ENCODE assay signal across 11 cellular contexts in genomic region chr14:67335781-67336180, GRCh38. TPM values are rescaled to one million over a fixed set of nuclear protein-coding genes. Genes with fewer than 3 reads are reported as not detected.
DNase-seq lines count a peak whose midpoint lies in the region; ATAC-seq and TF ChIP-seq lines count a peak whose summit lies in the region.
"Had no signal": no experiment of that assay in that cellular context is flagged by ENCODE, and none has a peak within 500 bp of the region (broad histone marks: within the 10 kb centered on the region; RNA-seq: fewer than 3 reads in every experiment).

No MANE protein-coding gene starts in this region.

- H3K4me3 ChIP-seq in OCI-LY7 (ENCODE audit: low read depth, low read length, poor library complexity, severe bottlenecking) (no peak overlapping the region), transverse colon (no peak overlapping the region)
- H3K4me3 ChIP-seq: left lung, SJSA1 had no signal

- H3K27ac Mint-ChIP-seq in activated naive CD8-positive, alpha-beta T cell treated with anti-CD3 and anti-CD28 coated beads, Interleukin-2, amount 50 U/mL, for 24 hours, result no peak overlapping the region
- H3K27ac Mint-ChIP-seq in activated naive CD8-positive, alpha-beta T cell treated with anti-CD3 and anti-CD28 coated beads for 36 hours, result no peak overlapping the region

- CTCF ChIA-PET in OCI-LY7 (lab: Charles Lee; ENCODE audit: unreplicated experiment), result no interaction called here

- H3K9me2 ChIP-seq in OCI-LY7 (ENCODE audit: insufficient read depth, low read length), result no peaks in the 10 kb centered on the region

- POLR2A ChIA-PET in OCI-LY7 (lab: Charles Lee), result no interaction called here

- no peaks in the 10 kb centered on the region for H4K20me1 ChIP-seq in OCI-LY7 (ENCODE audit: insufficient read depth, low read length)

- TF ChIP-seq CTCF in OCI-LY7 (conservative IDR thresholded peaks at IDR 0.05; ENCODE audit: low read length) (peak; percentile 76), transverse colon (IDR thresholded peaks at IDR 0.05) (peak in 3 of 5 experiments; percentile 14 to 36 (median 23))

- no peaks in the 10 kb centered on the region for H3K4me1 ChIP-seq in OCI-LY7 (ENCODE audit: insufficient read depth, low read length, poor library complexity, severe bottlenecking)
- no peaks in the 10 kb centered on the region for H3K4me1 ChIP-seq in transverse colon
- H3K4me1 ChIP-seq: left lung, SJSA1 had no signal

- no peak overlapping the region for H3K4me3 Mint-ChIP-seq in activated naive CD8-positive, alpha-beta T cell treated with anti-CD3 and anti-CD28 coated beads, Interleukin-2, amount 50 U/mL, for 24 hours
- no peak overlapping the region for H3K4me3 Mint-ChIP-seq in activated naive CD8-positive, alpha-beta T cell treated with anti-CD3 and anti-CD28 coated beads for 36 hours

- H3K36me3 ChIP-seq in OCI-LY7 (ENCODE audit: insufficient read depth, low read length) (peaks cover 88% of the 10 kb centered on the region), transverse colon (peaks cover 0 to 70% (median 23%) of the 10 kb centered on the region in 4 donors)

- no peaks in the 10 kb centered on the region for H3K27me3 ChIP-seq in transverse colon
- H3K27me3 ChIP-seq: left lung, SJSA1 had no signal

- H3K4me2 ChIP-seq in OCI-LY7 (ENCODE audit: low read length), result no peak overlapping the region

- H2AFZ ChIP-seq in OCI-LY7 (ENCODE audit: low read length), result no peak overlapping the region

- H3K9me3 ChIP-seq in OCI-LY7 (ENCODE audit: low read length) (no peaks in the 10 kb centered on the region), transverse colon (no peaks in the 10 kb centered on the region)
- H3K9me3 ChIP-seq: left lung, SJSA1 had no signal

- TF ChIP-seq POLR2A in erythroblast (IDR thresholded peaks at IDR 0.05; ENCODE audit: low read length) (no peak), transverse colon (IDR thresholded peaks at IDR 0.05) (no peak)

- no peaks in the 10 kb centered on the region for H3K9me3 Mint-ChIP-seq in activated naive CD8-positive, alpha-beta T cell treated with anti-CD3 and anti-CD28 coated beads, Interleukin-2, amount 50 U/mL, for 24 hours
- no peaks in the 10 kb centered on the region for H3K9me3 Mint-ChIP-seq in activated naive CD8-positive, alpha-beta T cell treated with anti-CD3 and anti-CD28 coated beads for 36 hours

- no peak for TF ChIP-seq EP300 in transverse colon (IDR thresholded peaks at IDR 0.05; ENCODE audit: low read depth)

- no peaks in the 10 kb centered on the region for H3K27me3 Mint-ChIP-seq in activated naive CD8-positive, alpha-beta T cell treated with anti-CD3 and anti-CD28 coated beads, Interleukin-2, amount 50 U/mL, for 24 hours
- no peaks in the 10 kb centered on the region for H3K27me3 Mint-ChIP-seq in activated naive CD8-positive, alpha-beta T cell treated with anti-CD3 and anti-CD28 coated beads for 36 hours

- H3K27ac ChIP-seq in OCI-LY7 (ENCODE audit: low read depth, low read length, poor library complexity, severe bottlenecking) (no peak overlapping the region), transverse colon (no peak overlapping the region)
- H3K27ac ChIP-seq: left lung, SJSA1 had no signal

- no TSS peak for BruUV-seq in OCI-LY7 (replicated peaks; lab: Mats Ljungman, UMichigan)

- intact Hi-C loops in OCI-LY7 (cut with micrococcal nuclease; ENCODE audit: unreplicated experiment) (loop anchor here (5.0 kb wide), 1 partner anchor 168 kb away; no protein-coding TSS in a partner anchor), transverse colon (cut with DNase I; ENCODE audit: low total_unique reads) (no loop called here)

- H3K36me3 Mint-ChIP-seq in activated naive CD8-positive, alpha-beta T cell treated with anti-CD3 and anti-CD28 coated beads, Interleukin-2, amount 50 U/mL, for 24 hours (ENCODE audit: low read depth), result peaks cover 20% of the 10 kb centered on the region
- H3K36me3 Mint-ChIP-seq in activated naive CD8-positive, alpha-beta T cell treated with anti-CD3 and anti-CD28 coated beads for 36 hours, result peaks cover 10% of the 10 kb centered on the region

- H3K79me2 ChIP-seq in OCI-LY7 (ENCODE audit: insufficient read depth, low read depth, low read length), result no peaks in the 10 kb centered on the region

- in situ Hi-C loops in transverse colon (cut with MboI; ENCODE audit: low pct_ligation_motif_present in 1 of 4, low pct_unique_long_range_greater_than_20kb in 1 of 4, low sequenced_read_pairs in 3 of 4), result no loop called here

- no peaks in the 10 kb centered on the region for H3K4me1 Mint-ChIP-seq in activated naive CD8-positive, alpha-beta T cell treated with anti-CD3 and anti-CD28 coated beads, Interleukin-2, amount 50 U/mL, for 24 hours
- no peaks in the 10 kb centered on the region for H3K4me1 Mint-ChIP-seq in activated naive CD8-positive, alpha-beta T cell treated with anti-CD3 and anti-CD28 coated beads for 36 hours

- 83 to 92% methylated on average over 2 of the region's 2 CpGs for WGBS in transverse colon (ENCODE audit: low coverage in 1 of 2), 2 donors

- no peak for ATAC-seq in activated naive CD8-positive, alpha-beta T cell treated with anti-CD3 and anti-CD28 coated beads, Interleukin-2, amount 50 U/mL, for 24 hours
- no peak for ATAC-seq in GM21528 (IDR thresholded peaks at IDR 0.05; ENCODE audit: low FRiP score, unreplicated experiment)
- ATAC-seq: left lung had no signal

- peak; percentile 4 for DNase-seq in activated naive CD8-positive, alpha-beta T cell treated with anti-CD3 and anti-CD28 coated beads, Interleukin-2, amount 50 U/mL, for 24 hours
- no peak for DNase-seq in activated naive CD8-positive, alpha-beta T cell treated with anti-CD3 and anti-CD28 coated beads for 36 hours
- DNase-seq in OCI-LY7 (ENCODE audit: low spot score) (peak; percentile 34), erythroblast (lab: John Stamatoyannopoulos, UW) (peak; percentile 53 to 55), transverse colon (no peak), hypothalamus (lab: John Stamatoyannopoulos, UW) (no peak)
- no peak for DNase-seq in NK-92 treated with Interleukin-12 subunit alpha and Interleukin-12 subunit beta, amount 100 ng/mL, for 24 hours (lab: John Stamatoyannopoulos, UW)
- DNase-seq: DMS79, left lung had no signal

RNA-seq across cellular contexts. Expression of gene ATP6V1D, which starts 23.8 kb away (rescaled TPM):
- total RNA-seq in activated naive CD8-positive, alpha-beta T cell treated with anti-CD3 and anti-CD28 coated beads for 36 hours, result 10 to 100 TPM; 26.8 to 28.3 TPM
- total RNA-seq in OCI-LY7 (2014; rRNA removed; shearing (Covaris generic)), result 31.4 and 39.0 TPM in 2 replicates
- total RNA-seq in OCI-LY7 (2022) (30.6 and 33.5 TPM in 2 replicates), transverse colon (100 to 1,000 TPM in 1 of 4 donors, 10 to 100 TPM in 3; 65.5 to 104 (median 94.7) TPM)

RNA-seq across cellular contexts. Expression of gene EIF2S1, which starts 24.3 kb away (rescaled TPM):
- total RNA-seq in activated naive CD8-positive, alpha-beta T cell treated with anti-CD3 and anti-CD28 coated beads for 36 hours, result 100 to 1,000 TPM; 299 to 302 TPM
- 170 and 222 TPM in 2 replicates for total RNA-seq in OCI-LY7 (2014; rRNA removed; shearing (Covaris generic))
- 154 and 161 TPM in 2 replicates for total RNA-seq in OCI-LY7 (2022)
- 10 to 100 TPM in 2 of 4 donors, 1 to 10 TPM in 2; 7.1 to 51.7 (median 21.7) TPM for total RNA-seq in transverse colon

Comparison
In these comparisons a context has a peak if more than half of its experiments do, and no peak if none do; other contexts are left out.
1. DNase-seq: peak in activated naive CD8-positive, alpha-beta T cell treated with anti-CD3 and anti-CD28 coated beads, Interleukin-2, amount 50 U/mL, for 24 hours (single experiment), OCI-LY7 (single experiment) and erythroblast (2 of 2); none in activated naive CD8-positive, alpha-beta T cell treated with anti-CD3 and anti-CD28 coated beads for 36 hours (single experiment), transverse colon (single experiment), NK-92 treated with Interleukin-12 subunit alpha and Interleukin-12 subunit beta, amount 100 ng/mL, for 24 hours (single experiment) and hypothalamus (0 of 51).